9 cellular contexts compared by ENCODE assay signal in the genomic region with DNA sequence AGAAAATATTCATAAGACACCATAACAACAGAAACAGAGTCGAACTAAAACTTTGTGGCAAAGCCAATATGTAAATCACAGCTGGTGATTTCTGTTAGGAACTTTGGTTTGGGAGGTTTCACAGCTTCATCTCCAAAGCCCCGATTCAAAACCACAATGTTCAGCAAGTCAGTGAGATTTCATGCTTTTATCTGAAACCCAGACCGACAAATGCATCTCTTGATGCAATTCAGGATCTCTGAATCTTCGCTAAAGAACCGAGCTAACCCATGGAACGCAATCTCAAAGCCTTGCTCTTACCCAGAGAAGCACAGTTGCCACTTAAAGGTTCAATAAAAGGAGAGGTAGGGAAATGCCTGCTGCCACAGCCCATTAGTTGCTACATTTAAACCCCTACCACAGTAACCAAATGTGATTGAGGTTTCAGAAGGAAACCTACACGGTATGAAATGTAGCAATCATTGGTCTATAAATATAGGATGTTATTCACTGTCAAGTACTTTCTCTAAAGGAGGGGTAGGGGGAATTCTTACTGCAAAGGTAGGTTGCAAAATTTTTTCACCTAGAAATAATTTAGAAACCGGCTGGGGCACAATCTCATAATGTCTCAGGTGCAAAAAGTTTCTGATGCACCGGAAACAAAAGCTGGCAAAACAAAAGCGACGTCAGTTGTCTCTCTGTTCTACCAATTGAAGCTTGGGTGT.
DNase-seq lines count a peak whose midpoint lies in the region; ATAC-seq and TF ChIP-seq lines count a peak whose summit lies in the region.
"Had no signal": no experiment of that assay in that cellular context is flagged by ENCODE, and none has a peak within 500 bp of the region (broad histone marks: within the 10 kb centered on the region; RNA-seq: fewer than 3 reads in every experiment).

No MANE protein-coding gene starts in this region.

- POLR2A ChIA-PET in naive thymus-derived CD8-positive, alpha-beta T cell (lab: Charles Lee), result interaction anchor here (0.8 to 2.6 kb wide), 5 partner anchors 61 to 625 kb away, joined by 3 to 13 read pairs (median 4); a partner anchor contains a TSS

- peaks cover 6% of the 10 kb centered on the region for H3K9me2 ChIP-seq in GM23338 (ENCODE audit: insufficient read depth)

- no peak overlapping the region for H3K27ac ChIP-seq in GM23338 (ENCODE audit: low read depth)

- H3K4me3 Mint-ChIP-seq in GM23338 (peak overlapping the region; percentile 42; the same call in 2 of the 3 replicates), chondrocyte (ENCODE audit: unreplicated experiment) (no peak overlapping the region)
- H3K4me3 Mint-ChIP-seq in naive thymus-derived CD8-positive, alpha-beta T cell, result peak overlapping the region; percentile 69 to 85 (median 82)

- peaks cover 37% of the 10 kb centered on the region for H3K4me1 Mint-ChIP-seq in GM23338
- H3K4me1 Mint-ChIP-seq in naive thymus-derived CD8-positive, alpha-beta T cell, result peaks cover 20 to 74% (median 66%) of the 10 kb centered on the region in 4 donors
- H3K4me1 Mint-ChIP-seq in chondrocyte (ENCODE audit: low read depth), result no peaks in the 10 kb centered on the region

- peak; percentile 21 for DNase-seq in GM23338 (ENCODE audit: low spot score)
- DNase-seq in NCI-H146 treated with DMSO at 0.1 percent for 48 hours (lab: John Stamatoyannopoulos, UW; ENCODE audit: unreplicated experiment), result peak; percentile 44
- peak in 7 of 10 donors; percentile 17 to 81 (median 55) for DNase-seq in naive thymus-derived CD8-positive, alpha-beta T cell
- DNase-seq in chondrocyte (ENCODE audit: low spot score), result no peak
- DNase-seq in effector CD4-positive, alpha-beta T cell, result no peak
- DNase-seq in amniotic stem cell (lab: John Stamatoyannopoulos, UW), result no peak
- no peak for DNase-seq in H4 (ENCODE audit: low spot score)

- peak overlapping the region; percentile 34 for H3K4me3 ChIP-seq in GM23338

- no peaks in the 10 kb centered on the region for H3K79me2 ChIP-seq in GM23338 (replicated peaks; ENCODE audit: insufficient read depth)

- H3K4me1 ChIP-seq in GM23338 (ENCODE audit: insufficient read depth), result peaks cover 33% of the 10 kb centered on the region

- H3K9me3 Mint-ChIP-seq in GM23338, result no peaks in the 10 kb centered on the region; the same call in 2 of the 3 replicates
- no peaks in the 10 kb centered on the region for H3K9me3 Mint-ChIP-seq in naive thymus-derived CD8-positive, alpha-beta T cell
- no peaks in the 10 kb centered on the region for H3K9me3 Mint-ChIP-seq in chondrocyte (ENCODE audit: low read depth)

- ATAC-seq in GM18861 (IDR thresholded peaks at IDR 0.05; ENCODE audit: unreplicated experiment) (peak; percentile 38), GM23338 (peak; percentile 10; the same call in 1 of the 3 replicates)
- ATAC-seq in naive thymus-derived CD8-positive, alpha-beta T cell, result peak; percentile 82 to 84
- ATAC-seq: HCT116 had no signal

- TF ChIP-seq CTCF in GM23338 (conservative IDR thresholded peaks at IDR 0.05; ENCODE audit: low read depth in 2 of 2), result no peak
- no peak for TF ChIP-seq CTCF in chondrocyte (IDR thresholded peaks at IDR 0.05)

- H3K36me3 Mint-ChIP-seq in GM23338 (ENCODE audit: low read depth) (no peaks in the 10 kb centered on the region), chondrocyte (ENCODE audit: low read depth) (no peaks in the 10 kb centered on the region)
- H3K36me3 Mint-ChIP-seq in naive thymus-derived CD8-positive, alpha-beta T cell, result no peaks in the 10 kb centered on the region

- no peaks in the 10 kb centered on the region for H3F3A ChIP-seq in GM23338 (replicated peaks; ENCODE audit: low read depth)

- H3K27me3 Mint-ChIP-seq in GM23338 (ENCODE audit: insufficient read depth, low read depth, poor library complexity) (peaks cover 2% of the 10 kb centered on the region), chondrocyte (ENCODE audit: low read depth) (peaks cover 27% of the 10 kb centered on the region)
- peaks cover 0 to 2% (median 0%) of the 10 kb centered on the region in 5 donors for H3K27me3 Mint-ChIP-seq in naive thymus-derived CD8-positive, alpha-beta T cell

- H3K4me2 ChIP-seq in GM23338, result peak overlapping the region; percentile 69

- no peak overlapping the region for H3K27ac Mint-ChIP-seq in GM23338
- H3K27ac Mint-ChIP-seq in naive thymus-derived CD8-positive, alpha-beta T cell, result peak overlapping the region; percentile 59 to 98 (median 96)
- no peak overlapping the region for H3K27ac Mint-ChIP-seq in chondrocyte (ENCODE audit: unreplicated experiment)

- H4K20me1 ChIP-seq in GM23338 (replicated peaks; ENCODE audit: insufficient read depth), result no peaks in the 10 kb centered on the region

- no peaks in the 10 kb centered on the region for H3K36me3 ChIP-seq in GM23338 (ENCODE audit: insufficient read depth)

- no peaks in the 10 kb centered on the region; the same call in 1 of the 2 replicates for H3K27me3 ChIP-seq in GM23338 (ENCODE audit: insufficient read depth)

- peak overlapping the region; percentile 60 for H2AFZ ChIP-seq in GM23338

TF ChIP-seq in GM23338, 12 proteins besides CTCF, POLR2A, EP300 and RAD21 (continues in another document):
- no peak for TF ChIP-seq EZH2phosphoT487 (IDR thresholded peaks at IDR 0.05; ENCODE audit: unreplicated experiment)
- no peak for TF ChIP-seq JUNB (IDR thresholded peaks at IDR 0.05; ENCODE audit: unreplicated experiment)
- TF ChIP-seq CREB1 (CRISPR knock-in tag; IDR thresholded peaks at IDR 0.05; ENCODE audit: low read depth), result no peak
- TF ChIP-seq, protein P1, sequence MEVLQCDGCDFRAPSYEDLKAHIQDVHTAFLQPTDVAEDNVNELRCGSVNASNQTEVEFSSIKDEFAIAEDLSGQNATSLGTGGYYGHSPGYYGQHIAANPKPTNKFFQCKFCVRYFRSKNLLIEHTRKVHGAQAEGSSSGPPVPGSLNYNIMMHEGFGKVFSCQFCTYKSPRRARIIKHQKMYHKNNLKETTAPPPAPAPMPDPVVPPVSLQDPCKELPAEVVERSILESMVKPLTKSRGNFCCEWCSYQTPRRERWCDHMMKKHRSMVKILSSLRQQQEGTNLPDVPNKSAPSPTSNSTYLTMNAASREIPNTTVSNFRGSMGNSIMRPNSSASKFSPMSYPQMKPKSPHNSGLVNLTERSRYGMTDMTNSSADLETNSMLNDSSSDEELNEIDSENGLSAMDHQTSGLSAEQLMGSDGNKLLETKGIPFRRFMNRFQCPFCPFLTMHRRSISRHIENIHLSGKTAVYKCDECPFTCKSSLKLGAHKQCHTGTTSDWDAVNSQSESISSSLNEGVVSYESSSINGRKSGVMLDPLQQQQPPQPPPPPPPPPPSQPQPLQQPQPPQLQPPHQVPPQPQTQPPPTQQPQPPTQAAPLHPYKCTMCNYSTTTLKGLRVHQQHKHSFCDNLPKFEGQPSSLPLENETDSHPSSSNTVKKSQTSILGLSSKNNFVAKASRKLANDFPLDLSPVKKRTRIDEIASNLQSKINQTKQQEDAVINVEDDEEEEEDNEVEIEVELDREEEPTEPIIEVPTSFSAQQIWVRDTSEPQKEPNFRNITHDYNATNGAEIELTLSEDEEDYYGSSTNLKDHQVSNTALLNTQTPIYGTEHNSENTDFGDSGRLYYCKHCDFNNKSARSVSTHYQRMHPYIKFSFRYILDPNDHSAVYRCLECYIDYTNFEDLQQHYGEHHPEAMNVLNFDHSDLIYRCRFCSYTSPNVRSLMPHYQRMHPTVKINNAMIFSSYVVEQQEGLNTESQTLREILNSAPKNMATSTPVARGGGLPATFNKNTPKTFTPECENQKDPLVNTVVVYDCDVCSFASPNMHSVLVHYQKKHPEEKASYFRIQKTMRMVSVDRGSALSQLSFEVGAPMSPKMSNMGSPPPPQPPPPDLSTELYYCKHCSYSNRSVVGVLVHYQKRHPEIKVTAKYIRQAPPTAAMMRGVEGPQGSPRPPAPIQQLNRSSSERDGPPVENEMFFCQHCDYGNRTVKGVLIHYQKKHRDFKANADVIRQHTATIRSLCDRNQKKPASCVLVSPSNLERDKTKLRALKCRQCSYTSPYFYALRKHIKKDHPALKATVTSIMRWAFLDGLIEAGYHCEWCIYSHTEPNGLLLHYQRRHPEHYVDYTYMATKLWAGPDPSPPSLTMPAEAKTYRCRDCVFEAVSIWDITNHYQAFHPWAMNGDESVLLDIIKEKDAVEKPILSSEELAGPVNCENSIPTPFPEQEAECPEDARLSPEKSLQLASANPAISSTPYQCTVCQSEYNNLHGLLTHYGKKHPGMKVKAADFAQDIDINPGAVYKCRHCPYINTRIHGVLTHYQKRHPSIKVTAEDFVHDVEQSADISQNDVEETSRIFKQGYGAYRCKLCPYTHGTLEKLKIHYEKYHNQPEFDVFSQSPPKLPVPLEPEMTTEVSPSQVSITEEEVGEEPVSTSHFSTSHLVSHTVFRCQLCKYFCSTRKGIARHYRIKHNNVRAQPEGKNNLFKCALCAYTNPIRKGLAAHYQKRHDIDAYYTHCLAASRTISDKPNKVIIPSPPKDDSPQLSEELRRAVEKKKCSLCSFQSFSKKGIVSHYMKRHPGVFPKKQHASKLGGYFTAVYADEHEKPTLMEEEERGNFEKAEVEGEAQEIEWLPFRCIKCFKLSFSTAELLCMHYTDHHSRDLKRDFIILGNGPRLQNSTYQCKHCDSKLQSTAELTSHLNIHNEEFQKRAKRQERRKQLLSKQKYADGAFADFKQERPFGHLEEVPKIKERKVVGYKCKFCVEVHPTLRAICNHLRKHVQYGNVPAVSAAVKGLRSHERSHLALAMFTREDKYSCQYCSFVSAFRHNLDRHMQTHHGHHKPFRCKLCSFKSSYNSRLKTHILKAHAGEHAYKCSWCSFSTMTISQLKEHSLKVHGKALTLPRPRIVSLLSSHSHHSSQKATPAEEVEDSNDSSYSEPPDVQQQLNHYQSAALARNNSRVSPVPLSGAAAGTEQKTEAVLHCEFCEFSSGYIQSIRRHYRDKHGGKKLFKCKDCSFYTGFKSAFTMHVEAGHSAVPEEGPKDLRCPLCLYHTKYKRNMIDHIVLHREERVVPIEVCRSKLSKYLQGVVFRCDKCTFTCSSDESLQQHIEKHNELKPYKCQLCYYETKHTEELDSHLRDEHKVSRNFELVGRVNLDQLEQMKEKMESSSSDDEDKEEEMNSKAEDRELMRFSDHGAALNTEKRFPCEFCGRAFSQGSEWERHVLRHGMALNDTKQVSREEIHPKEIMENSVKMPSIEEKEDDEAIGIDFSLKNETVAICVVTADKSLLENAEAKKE (CRISPR knock-in tag; IDR thresholded peaks at IDR 0.05), result no peak
- TF ChIP-seq NANOG (IDR thresholded peaks at IDR 0.05; ENCODE audit: borderline replicate concordance), result no peak
- no peak for TF ChIP-seq ZNF114 (CRISPR knock-in tag; IDR thresholded peaks at IDR 0.05)
- TF ChIP-seq EZH2 (IDR thresholded peaks at IDR 0.05; ENCODE audit: low read depth, unreplicated experiment), result no peak
- no peak for TF ChIP-seq STAT1 (IDR thresholded peaks at IDR 0.05; ENCODE audit: unreplicated experiment)
- no peak for TF ChIP-seq POLR2AphosphoS5 (IDR thresholded peaks at IDR 0.05; ENCODE audit: low read depth)
- no peak for TF ChIP-seq ZNF331 (CRISPR knock-in tag; IDR thresholded peaks at IDR 0.05; ENCODE audit: low read depth)

Comparison
In these comparisons a context has a peak if more than half of its experiments do, and no peak if none do; other contexts are left out.
1. ATAC-seq: peak in every context shown above with its lines; median percentile 83 in naive thymus-derived CD8-positive, alpha-beta T cell; 38 in GM18861; 10 in GM23338.
2. DNase-seq: peak in GM23338 (single experiment), NCI-H146 treated with DMSO at 0.1 percent for 48 hours (single experiment) and naive thymus-derived CD8-positive, alpha-beta T cell (7 of 10); none in chondrocyte (single experiment), effector CD4-positive, alpha-beta T cell (single experiment), amniotic stem cell (single experiment) and H4 (single experiment).
3. H3K27ac Mint-ChIP-seq: peak in naive thymus-derived CD8-positive, alpha-beta T cell (10 of 10); none in GM23338 (single experiment) and chondrocyte (single experiment).